Comparison of ENCODE assay signal across 31 cellular contexts in the genomic region with DNA sequence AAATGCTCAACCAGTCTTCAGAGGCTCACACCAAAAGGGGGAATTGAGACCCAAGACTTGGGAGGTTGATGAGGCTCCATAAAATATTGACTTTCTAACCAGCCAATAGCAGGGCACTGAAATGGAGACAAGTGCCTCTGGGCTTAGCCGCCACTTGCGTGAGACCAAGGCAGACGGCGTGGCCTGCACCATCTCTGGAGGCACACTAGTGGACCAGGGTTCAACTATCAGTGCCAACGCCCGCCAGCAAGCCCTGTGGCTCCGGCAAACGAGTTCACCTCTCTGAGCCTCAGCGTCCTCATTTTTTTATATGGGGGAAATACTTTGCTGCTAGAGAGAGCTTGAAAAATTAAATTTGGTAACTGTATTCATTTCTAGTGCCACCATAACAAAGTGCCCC. TPM values are rescaled to one million over a fixed set of nuclear protein-coding genes. Genes with fewer than 3 reads are reported as not detected.
"Had no signal": no experiment of that assay in that cellular context is flagged by ENCODE, and none has a peak within 500 bp of the region (broad histone marks: within the 10 kb centered on the region; RNA-seq: fewer than 3 reads in every experiment).

No MANE protein-coding gene starts in this region.

- H3K27me3 ChIP-seq: hepatocyte, neural progenitor cell, ovary, vagina had no signal

- H3K36me3 ChIP-seq: heart right ventricle, neural progenitor cell, neutrophil, ovary, prostate gland, sigmoid colon, spleen, suprapubic skin, thoracic aorta, tibial artery, vagina had no signal

- DNase-seq: heart right ventricle; islet precursor cell; kidney glomerular epithelial cell; left cardiac atrium; mesendoderm; naive B cell; natural killer cell; nephron progenitor cell; ovary; retina; right cardiac atrium; sigmoid colon; small intestine; spleen; stimulated activated CD4-positive, alpha-beta T cell treated with anti-CD3 and anti-CD28 coated beads, Interleukin-4, amount 100 ng/mL, for 24 hours; stimulated activated naive CD4-positive, alpha-beta T cell; tibial artery; trophoblast cell had no signal

- H3K4me1 ChIP-seq: heart right ventricle, prostate gland, sigmoid colon, spleen, suprapubic skin, tibial artery, vagina had no signal

- H3K4me3 ChIP-seq: heart right ventricle, hepatocyte, lung, neural progenitor cell, ovary, prostate gland, sigmoid colon, spleen, suprapubic skin, thoracic aorta, tibial artery, vagina had no signal

- H3K36me3 Mint-ChIP-seq: mesothelial cell of epicardium; naive B cell; natural killer cell; neural progenitor cell; stimulated activated effector memory CD8-positive, alpha-beta T cell treated with anti-CD3 and anti-CD28 coated beads, Interleukin-12 subunit alpha, Interleukin-12 subunit beta, amount 100 ng/mL, for 72 hours had no signal

- H3K27ac ChIP-seq: heart right ventricle, hepatocyte, neural progenitor cell, neutrophil, ovary, prostate gland, sigmoid colon, spleen, suprapubic skin, thoracic aorta, tibial artery, vagina had no signal

- H3K9me3 Mint-ChIP-seq: mesothelial cell of epicardium; natural killer cell; nephron progenitor cell; neural progenitor cell; stimulated activated effector memory CD8-positive, alpha-beta T cell treated with anti-CD3 and anti-CD28 coated beads, Interleukin-12 subunit alpha, Interleukin-12 subunit beta, amount 100 ng/mL, for 72 hours; stimulated activated naive CD8-positive, alpha-beta T cell treated with anti-CD3 and anti-CD28 coated beads, Interleukin-15, Interleukin-2, amounts not matched to agents 100 ng/mL and 50 ng/mL, for 24 hours had no signal

- H3K4me3 Mint-ChIP-seq: mesothelial cell of epicardium; naive B cell; natural killer cell; nephron progenitor cell; neural progenitor cell; stimulated activated effector memory CD8-positive, alpha-beta T cell treated with anti-CD3 and anti-CD28 coated beads, Interleukin-12 subunit alpha, Interleukin-12 subunit beta, amount 100 ng/mL, for 72 hours; stimulated activated naive CD8-positive, alpha-beta T cell treated with anti-CD3 and anti-CD28 coated beads, Interleukin-15, Interleukin-2, amounts not matched to agents 100 ng/mL and 50 ng/mL, for 24 hours had no signal

- H3K9me3 ChIP-seq: heart right ventricle, neutrophil, ovary, prostate gland, sigmoid colon, spleen, suprapubic skin, thoracic aorta, tibial artery, vagina had no signal

- ATAC-seq: heart right ventricle; left cardiac atrium; left lobe of liver; natural killer cell; right cardiac atrium; stimulated activated effector memory CD8-positive, alpha-beta T cell treated with anti-CD3 and anti-CD28 coated beads, Interleukin-12 subunit alpha, Interleukin-12 subunit beta, amount 100 ng/mL, for 72 hours had no signal

- FAIRE-seq: small intestine had no signal

- H3K27ac Mint-ChIP-seq: mesothelial cell of epicardium; natural killer cell; nephron progenitor cell; neural progenitor cell; stimulated activated effector memory CD8-positive, alpha-beta T cell treated with anti-CD3 and anti-CD28 coated beads, Interleukin-12 subunit alpha, Interleukin-12 subunit beta, amount 100 ng/mL, for 72 hours; stimulated activated naive CD8-positive, alpha-beta T cell treated with anti-CD3 and anti-CD28 coated beads, Interleukin-15, Interleukin-2, amounts not matched to agents 100 ng/mL and 50 ng/mL, for 24 hours had no signal

- H3K4me1 Mint-ChIP-seq: neural progenitor cell had no signal

- H3K9ac ChIP-seq: neural progenitor cell had no signal

RNA-seq across cellular contexts. Expression of a gene that starts 50.3 kb away (rescaled TPM):
- total RNA-seq: mononuclear cell, natural killer cell had no signal
